ENCODE assay signal across 7 cellular contexts in the genomic region with DNA sequence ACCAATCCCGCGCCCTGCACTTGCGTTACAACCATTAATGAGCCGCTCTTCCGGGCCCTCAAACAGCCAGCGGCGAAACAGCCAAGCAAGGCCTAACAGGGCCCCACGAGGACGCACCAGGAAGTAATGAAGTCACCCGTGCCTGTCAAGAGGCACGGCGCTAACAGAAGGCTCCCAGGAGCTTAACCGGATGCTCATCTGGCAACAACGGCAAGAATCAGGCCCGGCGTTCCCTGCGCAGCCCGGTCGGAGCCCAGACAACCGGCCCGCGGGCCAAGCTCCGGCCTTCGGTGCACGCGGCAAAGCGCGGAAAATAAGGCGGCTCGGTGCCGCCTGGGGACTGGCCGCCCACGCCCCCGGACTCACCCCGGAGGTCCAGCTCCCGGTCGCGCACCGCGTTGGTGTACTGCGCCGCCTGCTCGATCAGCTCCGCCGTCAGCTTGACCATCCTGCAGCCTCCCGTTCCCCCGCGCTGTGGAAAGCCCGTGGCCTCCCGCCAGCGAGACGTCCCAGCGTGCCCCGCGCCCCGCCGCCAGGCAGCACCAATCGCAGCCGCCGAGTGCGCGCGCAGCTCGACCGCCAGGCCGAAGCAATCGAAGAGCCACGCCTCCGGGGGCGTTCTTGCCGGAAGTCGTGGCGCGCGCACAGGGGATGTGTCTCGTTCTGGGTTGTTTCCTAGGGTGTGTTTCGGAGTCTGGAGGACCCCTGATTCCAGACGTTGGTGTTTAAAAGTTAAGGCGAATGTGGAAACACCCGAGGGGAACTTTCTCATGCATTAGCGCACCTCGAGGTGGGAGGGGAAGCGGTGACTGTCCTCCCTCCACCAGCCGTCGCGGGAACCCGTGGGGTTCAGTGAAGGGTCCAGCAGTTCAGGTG. TPM values are rescaled to one million over a fixed set of nuclear protein-coding genes. Genes with fewer than 3 reads are reported as not detected.
DNase-seq lines count a peak whose midpoint lies in the region; ATAC-seq and TF ChIP-seq lines count a peak whose summit lies in the region.

A gene (minus strand): TSS at position 518 of the 876 bp plus-strand sequence. CDS start 70 bp downstream, at position 448.

- H4K20me1 ChIP-seq in hepatocyte (ENCODE audit: insufficient read depth, poor library complexity, severe bottlenecking), result peaks cover 28% of the 10 kb centered on the region

- H3K4me3 ChIP-seq in astrocyte of the cerebellum (ENCODE audit: low read depth, low read length) (peak within 1 kb of the TSS; percentile 99), hepatocyte (peak within 1 kb of the TSS; percentile 79)

- DNase-seq in NCI-H2081 (lab: John Stamatoyannopoulos, UW) (peak; percentile 91 to 96), T-helper 9 cell (peak; percentile 97), astrocyte of the cerebellum (ENCODE audit: low read depth) (peak; percentile 85), hepatocyte (ENCODE audit: low spot score) (peak; percentile 100), retina (peak; percentile 97)

- H3K27me3 ChIP-seq in hepatocyte, result no peaks in the 10 kb centered on the region

- peaks cover 58% of the 10 kb centered on the region for H3K79me2 ChIP-seq in hepatocyte

- in situ Hi-C loops in astrocyte of the cerebellum (cut with HindIII; ENCODE audit: low sequenced_read_pairs), result loop anchor here (5.0 to 10.0 kb wide), 3 partner anchors 330 to 430 kb away; a partner anchor contains a TSS

- H3K36me3 ChIP-seq in hepatocyte (replicated peaks; ENCODE audit: insufficient read depth, low read depth), result no peaks in the 10 kb centered on the region

- no peaks in the 10 kb centered on the region for H3K9me3 ChIP-seq in hepatocyte (ENCODE audit: low read depth)

- no peaks in the 10 kb centered on the region for H3K9me2 ChIP-seq in hepatocyte (replicated peaks; ENCODE audit: insufficient read depth)

- TF ChIP-seq CTCF in astrocyte of the cerebellum (IDR thresholded peaks at IDR 0.05; ENCODE audit: low read depth, low read length, missing control alignments), result no peak
- no peak for TF ChIP-seq CTCF in hepatocyte (IDR thresholded peaks at IDR 0.05; ENCODE audit: poor library complexity)

- peak; percentile 79 for ATAC-seq in GM18511 (IDR thresholded peaks at IDR 0.05; ENCODE audit: unreplicated experiment)
- peak; percentile 80 for ATAC-seq in HG03025 (IDR thresholded peaks at IDR 0.05; ENCODE audit: low FRiP score, unreplicated experiment)

- peak within 1 kb of the TSS; percentile 93 for H3K4me2 ChIP-seq in hepatocyte

- peaks cover 21% of the 10 kb centered on the region for H3K4me1 ChIP-seq in hepatocyte (ENCODE audit: insufficient read depth)

- H3K27ac ChIP-seq in hepatocyte, result peak within 1 kb of the TSS; percentile 98

- H2AFZ ChIP-seq in hepatocyte, result peak within 1 kb of the TSS; percentile 76

- 1% methylated on average over 84 of the region's 87 CpGs for WGBS in hepatocyte (ENCODE audit: low lambda C conversion rate, missing lambda C conversion rate)

RNA-seq across cellular contexts. Expression of the gene that starts here (rescaled TPM):
- 40.0 and 54.7 TPM in 2 replicates for total RNA-seq in hepatocyte
- 110 and 117 TPM in 2 replicates for polyA plus RNA-seq in hepatocyte

Comparison
In these comparisons a context has a peak if more than half of its experiments do, and no peak if none do; other contexts are left out.
1. Peak in every context shown above with its lines: DNase-seq, ATAC-seq, H3K4me3 ChIP-seq and H3K27ac ChIP-seq.